20 cellular contexts compared by ENCODE assay signal in genomic region chr14:102575479-102576428, GRCh38.
"Had no signal": no experiment of that assay in that cellular context is flagged by ENCODE, and none has a peak within 500 bp of the region (broad histone marks: within the 10 kb centered on the region; RNA-seq: fewer than 3 reads in every experiment).

No MANE protein-coding gene starts in this region.

- H3K4me3 ChIP-seq: colonic mucosa, gastrocnemius medialis, heart left ventricle, sigmoid colon, spleen had no signal

- H3K27ac Mint-ChIP-seq: activated CD4-positive, alpha-beta T cell treated with anti-CD3 and anti-CD28 coated beads, Interleukin-2, amount 10 ng/mL, durations not matched to agents 24 days and 14 days; activated CD8-positive, alpha-beta T cell treated with anti-CD3 and anti-CD28 coated beads for 36 hours; activated T-helper 17 cell treated with anti-CD3 and anti-CD28 coated beads, Interleukin-2, amount 50 U/mL, for 72 hours; memory B cell; natural killer cell treated with Interleukin-12 subunit alpha and Interleukin-12 subunit beta and Interleukin-15 and Interleukin-18, amount 100 ng/mL, for 72 hours had no signal

- H3K4me3 Mint-ChIP-seq: activated CD4-positive, alpha-beta T cell treated with anti-CD3 and anti-CD28 coated beads, Interleukin-2, amount 10 ng/mL, durations not matched to agents 24 days and 14 days; activated CD8-positive, alpha-beta T cell treated with anti-CD3 and anti-CD28 coated beads for 36 hours; activated naive CD8-positive, alpha-beta T cell treated with anti-CD3 and anti-CD28 coated beads, Interleukin-2, amount 10 ng/mL, durations not matched to agents 7 days and 5 days; activated T-helper 17 cell treated with anti-CD3 and anti-CD28 coated beads, Interleukin-2, amount 50 U/mL, for 72 hours; memory B cell; natural killer cell treated with Interleukin-12 subunit alpha and Interleukin-12 subunit beta and Interleukin-15 and Interleukin-18, amount 100 ng/mL, for 72 hours had no signal

- H3K27me3 ChIP-seq: brain microvascular endothelial cell, colonic mucosa, gastrocnemius medialis, sigmoid colon, spleen had no signal

- H3K36me3 Mint-ChIP-seq: activated naive CD8-positive, alpha-beta T cell treated with anti-CD3 and anti-CD28 coated beads, Interleukin-2, amount 10 ng/mL, durations not matched to agents 7 days and 5 days; memory B cell; natural killer cell treated with Interleukin-12 subunit alpha and Interleukin-12 subunit beta and Interleukin-15 and Interleukin-18, amount 100 ng/mL, for 72 hours had no signal

- H3K9me3 Mint-ChIP-seq: activated CD4-positive, alpha-beta T cell treated with anti-CD3 and anti-CD28 coated beads, Interleukin-2, amount 10 ng/mL, durations not matched to agents 24 days and 14 days; activated CD8-positive, alpha-beta T cell treated with anti-CD3 and anti-CD28 coated beads for 36 hours; activated naive CD8-positive, alpha-beta T cell treated with anti-CD3 and anti-CD28 coated beads, Interleukin-2, amount 10 ng/mL, durations not matched to agents 7 days and 5 days; activated T-helper 17 cell treated with anti-CD3 and anti-CD28 coated beads, Interleukin-2, amount 50 U/mL, for 72 hours; memory B cell; natural killer cell treated with Interleukin-12 subunit alpha and Interleukin-12 subunit beta and Interleukin-15 and Interleukin-18, amount 100 ng/mL, for 72 hours had no signal

- H3K36me3 ChIP-seq: brain microvascular endothelial cell, colonic mucosa, gastrocnemius medialis, heart left ventricle, sigmoid colon, spleen had no signal

- H3K4me1 Mint-ChIP-seq: activated T-helper 17 cell treated with anti-CD3 and anti-CD28 coated beads, Interleukin-2, amount 50 U/mL, for 72 hours had no signal

- H3K27me3 Mint-ChIP-seq: activated CD8-positive, alpha-beta T cell treated with anti-CD3 and anti-CD28 coated beads for 36 hours; activated T-helper 17 cell treated with anti-CD3 and anti-CD28 coated beads, Interleukin-2, amount 50 U/mL, for 72 hours had no signal

- H3K4me1 ChIP-seq: colonic mucosa, gastrocnemius medialis had no signal

- H3K9me3 ChIP-seq: colonic mucosa, gastrocnemius medialis, heart left ventricle, sigmoid colon, spleen had no signal

- DNase-seq: activated CD4-positive, alpha-beta T cell treated with anti-CD3 and anti-CD28 coated beads, Interleukin-2, amount 10 ng/mL, durations not matched to agents 24 days and 14 days; activated naive CD4-positive, alpha-beta T cell; activated naive CD8-positive, alpha-beta T cell treated with anti-CD3 and anti-CD28 coated beads, Interleukin-2, amount 10 ng/mL, durations not matched to agents 7 days and 5 days; activated T-cell treated with anti-CD3 and anti-CD28 coated beads, Interleukin-2, amount 50 U/mL, for 1 hour; anterior cingulate cortex; brain microvascular endothelial cell; central memory CD4-positive, alpha-beta T cell; colonic mucosa; gastrocnemius medialis; heart left ventricle; kidney glomerular epithelial cell; sigmoid colon; spleen; stimulated activated CD4-positive, alpha-beta T cell treated with anti-CD3 and anti-CD28 coated beads, Interleukin-4, amount 100 ng/mL, for 4 hours; stimulated activated naive CD4-positive, alpha-beta T cell; T1000 had no signal

- H3K27ac ChIP-seq: brain microvascular endothelial cell, colonic mucosa, gastrocnemius medialis, heart left ventricle, sigmoid colon, spleen had no signal

- ATAC-seq: activated CD8-positive, alpha-beta T cell treated with anti-CD3 and anti-CD28 coated beads for 36 hours; activated T-helper 17 cell treated with anti-CD3 and anti-CD28 coated beads, Interleukin-2, amount 50 U/mL, for 72 hours; gastrocnemius medialis; heart left ventricle; natural killer cell treated with Interleukin-12 subunit alpha and Interleukin-12 subunit beta and Interleukin-15 and Interleukin-18, amount 100 ng/mL, for 72 hours had no signal
